Comparison of ENCODE assay signal across 16 cellular contexts in genomic region chr6:6775074-6775473, GRCh38.
"Had no signal": no experiment of that assay in that cellular context is flagged by ENCODE, and none has a peak within 500 bp of the region (broad histone marks: within the 10 kb centered on the region; RNA-seq: fewer than 3 reads in every experiment).

No MANE protein-coding gene starts in this region.

- H3K9me3 ChIP-seq: adrenal gland, gastrocnemius medialis had no signal

- DNase-seq: activated CD4-positive, alpha-beta memory T cell treated with anti-CD3 and anti-CD28 coated beads, Interleukin-2, amount 10 ng/mL, durations not matched to agents 7 days and 5 days; activated CD4-positive, alpha-beta T cell treated with anti-CD3 and anti-CD28 coated beads for 4 hours; activated effector memory CD4-positive, alpha-beta T cell treated with Interleukin-2 at 50 U/mL for 16 hours; activated naive CD4-positive, alpha-beta T cell treated with anti-CD3 and anti-CD28 coated beads, Interleukin-2, amount 50 U/mL, for 16 hours; activated T-cell treated with anti-CD3 and anti-CD28 coated beads, Interleukin-2, amount 50 U/mL, for 4 hours; adrenal gland; endodermal cell; gastrocnemius medialis; heart right ventricle; islet precursor cell; midbrain; stimulated activated naive CD8-positive, alpha-beta T cell treated with anti-CD3 and anti-CD28 coated beads, Interleukin-15, amount 100 ng/mL, for 72 hours had no signal

- ATAC-seq: activated T-cell treated with anti-CD3 and anti-CD28 coated beads, Interleukin-2, amount 50 U/mL, for 4 hours; gastrocnemius medialis; heart right ventricle; sciatic nerve; stimulated activated naive CD8-positive, alpha-beta T cell treated with anti-CD3 and anti-CD28 coated beads, Interleukin-15, amount 100 ng/mL, for 72 hours; WTC11 had no signal

- FAIRE-seq: TTC549 had no signal

- H3K4me1 ChIP-seq: adrenal gland, heart right ventricle had no signal

- H3K27me3 ChIP-seq: adrenal gland, gastrocnemius medialis, heart right ventricle had no signal

- H3K36me3 ChIP-seq: adrenal gland, gastrocnemius medialis, heart right ventricle had no signal

- H3K4me3 ChIP-seq: adrenal gland, gastrocnemius medialis, heart right ventricle, lung had no signal

- H3K27ac ChIP-seq: adrenal gland, gastrocnemius medialis, heart right ventricle had no signal
